22 cellular contexts compared by ENCODE assay signal in the genomic region with DNA sequence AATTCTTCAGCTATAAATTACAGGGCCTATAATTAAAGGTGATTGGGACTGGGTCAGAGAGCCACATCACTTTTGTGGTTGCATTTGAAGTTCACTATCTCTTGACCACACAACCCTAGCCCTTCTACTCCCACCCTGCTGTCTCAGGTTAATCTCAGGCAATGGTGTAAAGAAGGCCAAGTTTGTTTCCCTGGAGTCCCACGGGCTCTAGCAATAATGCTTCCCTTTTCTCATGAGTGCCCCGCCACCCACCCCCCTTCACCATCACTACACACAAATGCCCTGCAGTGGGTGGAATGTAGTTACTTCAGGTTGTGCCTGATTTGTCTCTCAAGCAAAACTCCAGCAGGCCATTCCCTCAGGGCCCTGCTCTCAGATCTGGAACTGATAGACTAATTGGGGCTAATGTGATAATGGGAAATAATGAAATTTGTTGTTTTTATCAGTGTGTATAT. TPM values are rescaled to one million over a fixed set of nuclear protein-coding genes. Genes with fewer than 3 reads are reported as not detected.
"Had no signal": no experiment of that assay in that cellular context is flagged by ENCODE, and none has a peak within 500 bp of the region (broad histone marks: within the 10 kb centered on the region; RNA-seq: fewer than 3 reads in every experiment).

No MANE protein-coding gene starts in this region.

- H3K4me3 Mint-ChIP-seq: activated CD4-positive, alpha-beta T cell treated with anti-CD3 and anti-CD28 coated beads, Interleukin-2, amount 10 ng/mL, durations not matched to agents 7 days and 5 days; activated naive CD4-positive, alpha-beta T cell treated with anti-CD3 and anti-CD28 coated beads, Interleukin-2, amount 10 ng/mL, durations not matched to agents 7 days and 5 days; activated naive CD8-positive, alpha-beta T cell treated with anti-CD3 and anti-CD28 coated beads, Interleukin-2, amount 50 U/mL, for 24 hours; activated T-cell treated with anti-CD3 and anti-CD28 coated beads, Interleukin-2, amount 50 U/mL, for 4 hours; memory B cell; naive B cell; neural progenitor cell had no signal

- H3K27ac ChIP-seq: coronary artery, gastroesophageal sphincter, heart left ventricle, neural progenitor cell, psoas muscle, testis, upper lobe of right lung had no signal

- H3K27me3 ChIP-seq: gastroesophageal sphincter, neural progenitor cell, testis, upper lobe of right lung had no signal

- H3K36me3 Mint-ChIP-seq: activated naive CD4-positive, alpha-beta T cell treated with anti-CD3 and anti-CD28 coated beads, Interleukin-2, amount 10 ng/mL, durations not matched to agents 7 days and 5 days; memory B cell; naive B cell; neural progenitor cell had no signal

- H3K4me3 ChIP-seq: coronary artery, gastroesophageal sphincter, heart left ventricle, mucosa of descending colon, neural progenitor cell, psoas muscle, skin epidermis, testis, upper lobe of right lung had no signal

- H3K4me1 Mint-ChIP-seq: activated naive CD4-positive, alpha-beta T cell treated with anti-CD3 and anti-CD28 coated beads, Interleukin-2, amount 10 ng/mL, durations not matched to agents 7 days and 5 days; naive B cell had no signal

- H3K36me3 ChIP-seq: gastroesophageal sphincter, heart left ventricle, neural progenitor cell, upper lobe of right lung had no signal

- H3K9me3 Mint-ChIP-seq: activated naive CD4-positive, alpha-beta T cell treated with anti-CD3 and anti-CD28 coated beads, Interleukin-2, amount 10 ng/mL, durations not matched to agents 7 days and 5 days; activated naive CD8-positive, alpha-beta T cell treated with anti-CD3 and anti-CD28 coated beads, Interleukin-2, amount 50 U/mL, for 24 hours; activated T-cell treated with anti-CD3 and anti-CD28 coated beads, Interleukin-2, amount 50 U/mL, for 4 hours; memory B cell; neural progenitor cell had no signal

- H3K9me3 ChIP-seq: gastroesophageal sphincter, heart left ventricle, mucosa of descending colon, psoas muscle, testis, upper lobe of right lung had no signal

- DNase-seq: activated CD4-positive, alpha-beta T cell treated with anti-CD3 and anti-CD28 coated beads, Interleukin-2, amount 10 ng/mL, durations not matched to agents 7 days and 5 days; activated CD8-positive, alpha-beta memory T cell treated with anti-CD3 and anti-CD28 coated beads, Interleukin-2, amount 50 U/mL, for 4 hours; activated naive CD4-positive, alpha-beta T cell treated with anti-CD3 and anti-CD28 coated beads, Interleukin-2, amount 10 ng/mL, durations not matched to agents 7 days and 5 days; activated naive CD8-positive, alpha-beta T cell treated with anti-CD3 and anti-CD28 coated beads, Interleukin-2, amount 50 U/mL, for 24 hours; activated T-cell treated with anti-CD3 and anti-CD28 coated beads, Interleukin-2, amount 50 U/mL, for 4 hours; aorta; effector CD4-positive, alpha-beta T cell; heart left ventricle; left ventricle myocardium superior; mucosa of descending colon; naive B cell; psoas muscle; right cardiac atrium; T-helper 2 cell; testis; upper lobe of right lung had no signal

- H3K4me1 ChIP-seq: gastroesophageal sphincter, neural progenitor cell, psoas muscle, upper lobe of right lung had no signal

- H3K27ac Mint-ChIP-seq: activated CD4-positive, alpha-beta T cell treated with anti-CD3 and anti-CD28 coated beads, Interleukin-2, amount 10 ng/mL, durations not matched to agents 7 days and 5 days; activated naive CD4-positive, alpha-beta T cell treated with anti-CD3 and anti-CD28 coated beads, Interleukin-2, amount 10 ng/mL, durations not matched to agents 7 days and 5 days; activated naive CD8-positive, alpha-beta T cell treated with anti-CD3 and anti-CD28 coated beads, Interleukin-2, amount 50 U/mL, for 24 hours; memory B cell; neural progenitor cell had no signal

RNA-seq across cellular contexts. Expression of a gene that starts 1.8 kb away (rescaled TPM):
- total RNA-seq: osteocyte had no signal
